Comparison of ENCODE assay signal across 30 cellular contexts in genomic region chr4:150533673-150534072, GRCh38. TPM values are rescaled to one million over a fixed set of nuclear protein-coding genes. Genes with fewer than 3 reads are reported as not detected.
"Had no signal": no experiment of that assay in that cellular context is flagged by ENCODE, and none has a peak within 500 bp of the region (broad histone marks: within the 10 kb centered on the region; RNA-seq: fewer than 3 reads in every experiment).

No MANE protein-coding gene starts in this region.

- H3K9me3 ChIP-seq: adrenal gland, body of pancreas, SJSA1 had no signal

- H3K27ac Mint-ChIP-seq: activated CD4-positive, alpha-beta T cell treated with anti-CD3 and anti-CD28 coated beads, Interleukin-2, amount 10 ng/mL, durations not matched to agents 24 days and 14 days; activated CD8-positive, alpha-beta T cell treated with anti-CD3 and anti-CD28 coated beads for 36 hours; activated naive CD4-positive, alpha-beta T cell treated with anti-CD3 and anti-CD28 coated beads for 36 hours; activated naive CD4-positive, alpha-beta T cell treated with anti-CD3 and anti-CD28 coated beads, Interleukin-2, amount 50 U/mL, for 72 hours; activated T-cell treated with anti-CD3 and anti-CD28 coated beads, Interleukin-2, amount 50 U/mL, for 24 hours had no signal

- H3K36me3 Mint-ChIP-seq: activated naive CD4-positive, alpha-beta T cell treated with anti-CD3 and anti-CD28 coated beads, Interleukin-2, amount 50 U/mL, for 72 hours had no signal

- H3K4me1 ChIP-seq: adrenal gland, body of pancreas, breast epithelium, SJSA1 had no signal

- H3K9me3 Mint-ChIP-seq: activated CD4-positive, alpha-beta T cell treated with anti-CD3 and anti-CD28 coated beads, Interleukin-2, amount 10 ng/mL, durations not matched to agents 24 days and 14 days; activated CD8-positive, alpha-beta T cell treated with anti-CD3 and anti-CD28 coated beads for 36 hours; activated naive CD4-positive, alpha-beta T cell treated with anti-CD3 and anti-CD28 coated beads for 36 hours; activated naive CD4-positive, alpha-beta T cell treated with anti-CD3 and anti-CD28 coated beads, Interleukin-2, amount 50 U/mL, for 72 hours; activated T-cell treated with anti-CD3 and anti-CD28 coated beads, Interleukin-2, amount 50 U/mL, for 24 hours had no signal

- H3K4me3 Mint-ChIP-seq: activated CD4-positive, alpha-beta T cell treated with anti-CD3 and anti-CD28 coated beads, Interleukin-2, amount 10 ng/mL, durations not matched to agents 24 days and 14 days; activated CD8-positive, alpha-beta T cell treated with anti-CD3 and anti-CD28 coated beads for 36 hours; activated naive CD4-positive, alpha-beta T cell treated with anti-CD3 and anti-CD28 coated beads for 36 hours; activated T-cell treated with anti-CD3 and anti-CD28 coated beads, Interleukin-2, amount 50 U/mL, for 24 hours had no signal

- H3K4me1 Mint-ChIP-seq: activated CD4-positive, alpha-beta T cell treated with anti-CD3 and anti-CD28 coated beads, Interleukin-2, amount 10 ng/mL, durations not matched to agents 24 days and 14 days had no signal

- DNase-seq: activated CD4-positive, alpha-beta T cell treated with anti-CD3 and anti-CD28 coated beads, Interleukin-2, amount 10 ng/mL, durations not matched to agents 24 days and 14 days; activated CD4-positive, alpha-beta T cell treated with anti-CD3 and anti-CD28 coated beads, Interleukin-2, amount 50 U/mL, for 4 hours; activated CD8-positive, alpha-beta T cell treated with anti-CD3 and anti-CD28 coated beads for 36 hours; activated gamma-delta T cell treated with Interleukin-2 at 50 U/mL for 16 hours; activated naive CD4-positive, alpha-beta T cell treated with anti-CD3 and anti-CD28 coated beads for 36 hours; activated T-cell treated with anti-CD3 and anti-CD28 coated beads, Interleukin-2, amount 50 U/mL, for 24 hours; adrenal gland; body of pancreas; Karpas-422; NCI-H1048; NCI-H1105 treated with DMSO at 0.1 percent for 48 hours; NCI-H1436; NCI-H1694; NCI-H1930; NCI-H2081 treated with DMSO at 0.1 percent for 48 hours; NCI-H226; NCI-H446 treated with DMSO at 0.1 percent for 48 hours; NCI-H524; SHP77; SW 1271; T-helper 1 cell; T-helper 2 cell; T-helper 9 cell had no signal

- H3K27me3 ChIP-seq: adrenal gland, body of pancreas, breast epithelium, SJSA1 had no signal

- ATAC-seq: activated CD8-positive, alpha-beta T cell treated with anti-CD3 and anti-CD28 coated beads for 36 hours; activated naive CD4-positive, alpha-beta T cell treated with anti-CD3 and anti-CD28 coated beads, Interleukin-2, amount 50 U/mL, for 72 hours; body of pancreas; Panc1 had no signal

- H3K36me3 ChIP-seq: adrenal gland, breast epithelium, SJSA1 had no signal

- H3K27ac ChIP-seq: adrenal gland, body of pancreas, breast epithelium, SJSA1 had no signal

- H3K27me3 Mint-ChIP-seq: activated CD4-positive, alpha-beta T cell treated with anti-CD3 and anti-CD28 coated beads, Interleukin-2, amount 10 ng/mL, durations not matched to agents 24 days and 14 days; activated CD8-positive, alpha-beta T cell treated with anti-CD3 and anti-CD28 coated beads for 36 hours; activated T-cell treated with anti-CD3 and anti-CD28 coated beads, Interleukin-2, amount 50 U/mL, for 24 hours had no signal

- H3K4me3 ChIP-seq: adrenal gland, body of pancreas, breast epithelium, SJSA1 had no signal

RNA-seq across cellular contexts. Expression of gene MAB21L2, which starts 48.3 kb away (rescaled TPM):
- total RNA-seq: activated CD4-positive, alpha-beta T cell treated with anti-CD3 and anti-CD28 coated beads, Interleukin-2, amount 10 ng/mL, durations not matched to agents 24 days and 14 days; activated CD8-positive, alpha-beta memory T cell treated with anti-CD3 and anti-CD28 coated beads for 36 hours; activated CD8-positive, alpha-beta T cell treated with anti-CD3 and anti-CD28 coated beads for 36 hours; activated naive CD4-positive, alpha-beta T cell treated with anti-CD3 and anti-CD28 coated beads for 36 hours; activated naive CD4-positive, alpha-beta T cell treated with anti-CD3 and anti-CD28 coated beads, Interleukin-2, amount 50 U/mL, for 72 hours; MCF 10A; RPMI7951; SJSA1 had no signal
